ENCODE assay signal across 40 cellular contexts in genomic region chr6:5906842-5907241, GRCh38.
"Had no signal": no experiment of that assay in that cellular context is flagged by ENCODE, and none has a peak within 500 bp of the region (broad histone marks: within the 10 kb centered on the region; RNA-seq: fewer than 3 reads in every experiment).

No MANE protein-coding gene starts in this region.

- H3K4me3 Mint-ChIP-seq: activated naive CD4-positive, alpha-beta T cell treated with anti-CD3 and anti-CD28 coated beads for 36 hours; activated naive CD4-positive, alpha-beta T cell treated with anti-CD3 and anti-CD28 coated beads, Interleukin-2, amount 10 ng/mL, durations not matched to agents 7 days and 5 days; activated naive CD4-positive, alpha-beta T cell treated with anti-CD3 and anti-CD28 coated beads, Interleukin-2, amount 50 U/mL, for 24 hours; activated naive CD8-positive, alpha-beta T cell; activated naive CD8-positive, alpha-beta T cell treated with anti-CD3 and anti-CD28 coated beads for 36 hours; activated naive CD8-positive, alpha-beta T cell treated with anti-CD3 and anti-CD28 coated beads, Interleukin-2, amount 10 ng/mL, durations not matched to agents 7 days and 5 days; activated naive CD8-positive, alpha-beta T cell treated with anti-CD3 and anti-CD28 coated beads, Interleukin-2, amount 50 U/mL, for 24 hours; activated T-cell treated with anti-CD3 and anti-CD28 coated beads, Interleukin-2, amount 50 U/mL, for 24 hours; activated T-cell treated with anti-CD3 and anti-CD28 coated beads, Interleukin-2, amount 50 U/mL, for 4 hours; activated T-cell treated with anti-CD3 and anti-CD28 coated beads, Interleukin-2, amount 50 U/mL, for 72 hours; activated T-helper 1 cell treated with anti-CD3 and anti-CD28 coated beads, Interleukin-12 subunit alpha, Interleukin-12 subunit beta, Interleukin-2, Interleukin-4 antibody, amounts not matched to agents 30 ng/mL and 10 ng/mL and 1 ng/mL, durations not matched to agents 14 hours and 24 hours and 36 hours; activated T-helper 17 cell treated with anti-CD3 and anti-CD28 coated beads, Interleukin-2, amount 50 U/mL, for 72 hours; brain; central memory CD8-positive, alpha-beta T cell had no signal

- ATAC-seq: activated naive CD4-positive, alpha-beta T cell treated with anti-CD3 and anti-CD28 coated beads, Interleukin-2, amount 50 U/mL, for 72 hours; activated naive CD8-positive, alpha-beta T cell treated with anti-CD3 and anti-CD28 coated beads, Interleukin-2, amount 50 U/mL, for 24 hours; activated T-cell treated with anti-CD3 and anti-CD28 coated beads, Interleukin-2, amount 50 U/mL, for 4 hours; activated T-cell treated with anti-CD3 and anti-CD28 coated beads, Interleukin-2, amount 50 U/mL, for 72 hours; activated T-helper 17 cell treated with anti-CD3 and anti-CD28 coated beads, Interleukin-2, amount 50 U/mL, for 72 hours; body of pancreas had no signal

- H3K36me3 Mint-ChIP-seq: activated naive CD4-positive, alpha-beta T cell treated with anti-CD3 and anti-CD28 coated beads, Interleukin-2, amount 10 ng/mL, durations not matched to agents 7 days and 5 days; activated naive CD4-positive, alpha-beta T cell treated with anti-CD3 and anti-CD28 coated beads, Interleukin-2, amount 50 U/mL, for 72 hours; activated naive CD8-positive, alpha-beta T cell treated with anti-CD3 and anti-CD28 coated beads for 36 hours; activated naive CD8-positive, alpha-beta T cell treated with anti-CD3 and anti-CD28 coated beads, Interleukin-2, amount 10 ng/mL, durations not matched to agents 7 days and 5 days; brain had no signal

- H3K27me3 ChIP-seq: adrenal gland, ascending aorta, body of pancreas, brain microvascular endothelial cell, breast epithelium, cardiac muscle cell had no signal

- H3K9me3 Mint-ChIP-seq: activated naive CD4-positive, alpha-beta T cell treated with anti-CD3 and anti-CD28 coated beads for 36 hours; activated naive CD4-positive, alpha-beta T cell treated with anti-CD3 and anti-CD28 coated beads, Interleukin-2, amount 10 ng/mL, durations not matched to agents 7 days and 5 days; activated naive CD4-positive, alpha-beta T cell treated with anti-CD3 and anti-CD28 coated beads, Interleukin-2, amount 50 U/mL, for 24 hours; activated naive CD4-positive, alpha-beta T cell treated with anti-CD3 and anti-CD28 coated beads, Interleukin-2, amount 50 U/mL, for 72 hours; activated naive CD8-positive, alpha-beta T cell treated with anti-CD3 and anti-CD28 coated beads for 36 hours; activated naive CD8-positive, alpha-beta T cell treated with anti-CD3 and anti-CD28 coated beads, Interleukin-2, amount 10 ng/mL, durations not matched to agents 7 days and 5 days; activated T-cell treated with anti-CD3 and anti-CD28 coated beads, Interleukin-2, amount 50 U/mL, for 24 hours; activated T-cell treated with anti-CD3 and anti-CD28 coated beads, Interleukin-2, amount 50 U/mL, for 4 hours; activated T-helper 1 cell treated with anti-CD3 and anti-CD28 coated beads, Interleukin-12 subunit alpha, Interleukin-12 subunit beta, Interleukin-2, Interleukin-4 antibody, amounts not matched to agents 30 ng/mL and 10 ng/mL and 1 ng/mL, durations not matched to agents 14 hours and 24 hours and 36 hours; activated T-helper 17 cell treated with anti-CD3 and anti-CD28 coated beads, Interleukin-2, amount 50 U/mL, for 72 hours; activated T-helper 2 cell treated with anti-CD3 and anti-CD28 coated beads, Interferon-gamma antibody, Interleukin-2, Interleukin-4, amounts not matched to agents 10 μg/mL and 5 μg/mL and 100 μg/mL, durations not matched to agents 14 hours and 24 hours and 36 hours; central memory CD8-positive, alpha-beta T cell had no signal

- DNase-seq: activated effector memory CD4-positive, alpha-beta T cell treated with anti-CD3 and anti-CD28 coated beads, Interleukin-2, amount 50 U/mL, for 16 hours; activated effector memory CD4-positive, alpha-beta T cell treated with Interleukin-2 at 50 U/mL for 16 hours; activated gamma-delta T cell; activated gamma-delta T cell treated with Interleukin-2 at 50 U/mL for 16 hours; activated naive CD4-positive, alpha-beta T cell; activated naive CD4-positive, alpha-beta T cell treated with anti-CD3 and anti-CD28 coated beads for 36 hours; activated naive CD4-positive, alpha-beta T cell treated with anti-CD3 and anti-CD28 coated beads, Interleukin-2, amount 10 ng/mL, durations not matched to agents 7 days and 5 days; activated naive CD4-positive, alpha-beta T cell treated with anti-CD3 and anti-CD28 coated beads, Interleukin-2, amount 50 U/mL, for 16 hours; activated naive CD4-positive, alpha-beta T cell treated with Interleukin-2 at 50 U/mL for 16 hours; activated naive CD8-positive, alpha-beta T cell treated with anti-CD3 and anti-CD28 coated beads for 36 hours; activated naive CD8-positive, alpha-beta T cell treated with anti-CD3 and anti-CD28 coated beads, Interleukin-2, amount 10 ng/mL, durations not matched to agents 7 days and 5 days; activated naive CD8-positive, alpha-beta T cell treated with anti-CD3 and anti-CD28 coated beads, Interleukin-2, amount 50 U/mL, for 24 hours; activated T-cell treated with anti-CD3 and anti-CD28 coated beads, Interleukin-2, amount 50 U/mL, for 1 hour; activated T-cell treated with anti-CD3 and anti-CD28 coated beads, Interleukin-2, amount 50 U/mL, for 24 hours; activated T-cell treated with anti-CD3 and anti-CD28 coated beads, Interleukin-2, amount 50 U/mL, for 4 hours; activated T-cell treated with anti-CD3 and anti-CD28 coated beads, Interleukin-2, amount 50 U/mL, for 48 hours; activated T-cell treated with anti-CD3 and anti-CD28 coated beads, Interleukin-2, amount 50 U/mL, for 72 hours; adrenal gland; amniotic stem cell; amygdala; anterior cingulate cortex; aorta; body of pancreas; brain microvascular endothelial cell; caudate nucleus; central memory CD4-positive, alpha-beta T cell; cerebellar nuclear complex had no signal

- H3K4me1 ChIP-seq: body of pancreas, breast epithelium had no signal

- H3K27me3 Mint-ChIP-seq: activated naive CD4-positive, alpha-beta T cell treated with anti-CD3 and anti-CD28 coated beads, Interleukin-2, amount 50 U/mL, for 24 hours; activated naive CD8-positive, alpha-beta T cell; activated naive CD8-positive, alpha-beta T cell treated with anti-CD3 and anti-CD28 coated beads for 36 hours; activated naive CD8-positive, alpha-beta T cell treated with anti-CD3 and anti-CD28 coated beads, Interleukin-2, amount 10 ng/mL, durations not matched to agents 7 days and 5 days; activated naive CD8-positive, alpha-beta T cell treated with anti-CD3 and anti-CD28 coated beads, Interleukin-2, amount 50 U/mL, for 24 hours; activated T-cell treated with anti-CD3 and anti-CD28 coated beads, Interleukin-2, amount 50 U/mL, for 24 hours; activated T-helper 17 cell treated with anti-CD3 and anti-CD28 coated beads, Interleukin-2, amount 50 U/mL, for 72 hours; central memory CD8-positive, alpha-beta T cell had no signal

- FAIRE-seq: astrocyte, bronchial epithelial cell had no signal

- H3K27ac Mint-ChIP-seq: activated naive CD4-positive, alpha-beta T cell treated with anti-CD3 and anti-CD28 coated beads for 36 hours; activated naive CD4-positive, alpha-beta T cell treated with anti-CD3 and anti-CD28 coated beads, Interleukin-2, amount 10 ng/mL, durations not matched to agents 7 days and 5 days; activated naive CD4-positive, alpha-beta T cell treated with anti-CD3 and anti-CD28 coated beads, Interleukin-2, amount 50 U/mL, for 24 hours; activated naive CD8-positive, alpha-beta T cell; activated naive CD8-positive, alpha-beta T cell treated with anti-CD3 and anti-CD28 coated beads for 36 hours; activated naive CD8-positive, alpha-beta T cell treated with anti-CD3 and anti-CD28 coated beads, Interleukin-2, amount 10 ng/mL, durations not matched to agents 7 days and 5 days; activated naive CD8-positive, alpha-beta T cell treated with anti-CD3 and anti-CD28 coated beads, Interleukin-2, amount 50 U/mL, for 24 hours; activated T-cell treated with anti-CD3 and anti-CD28 coated beads, Interleukin-2, amount 50 U/mL, for 24 hours; activated T-cell treated with anti-CD3 and anti-CD28 coated beads, Interleukin-2, amount 50 U/mL, for 72 hours; activated T-helper 1 cell treated with anti-CD3 and anti-CD28 coated beads, Interleukin-12 subunit alpha, Interleukin-12 subunit beta, Interleukin-2, Interleukin-4 antibody, amounts not matched to agents 30 ng/mL and 10 ng/mL and 1 ng/mL, durations not matched to agents 14 hours and 24 hours and 36 hours; activated T-helper 17 cell treated with anti-CD3 and anti-CD28 coated beads, Interleukin-2, amount 50 U/mL, for 72 hours; activated T-helper 2 cell treated with anti-CD3 and anti-CD28 coated beads, Interferon-gamma antibody, Interleukin-2, Interleukin-4, amounts not matched to agents 10 μg/mL and 5 μg/mL and 100 μg/mL, durations not matched to agents 14 hours and 24 hours and 36 hours had no signal

- H3K27ac ChIP-seq: adrenal gland, ascending aorta, body of pancreas, brain microvascular endothelial cell, cardiac muscle cell had no signal

- H3K36me3 ChIP-seq: adrenal gland, ascending aorta, brain microvascular endothelial cell, breast epithelium, cardiac muscle cell had no signal

- H3K4me1 Mint-ChIP-seq: activated naive CD4-positive, alpha-beta T cell treated with anti-CD3 and anti-CD28 coated beads, Interleukin-2, amount 10 ng/mL, durations not matched to agents 7 days and 5 days; activated naive CD8-positive, alpha-beta T cell treated with anti-CD3 and anti-CD28 coated beads for 36 hours; activated naive CD8-positive, alpha-beta T cell treated with anti-CD3 and anti-CD28 coated beads, Interleukin-2, amount 10 ng/mL, durations not matched to agents 7 days and 5 days; activated naive CD8-positive, alpha-beta T cell treated with anti-CD3 and anti-CD28 coated beads, Interleukin-2, amount 50 U/mL, for 24 hours; activated T-helper 17 cell treated with anti-CD3 and anti-CD28 coated beads, Interleukin-2, amount 50 U/mL, for 72 hours; central memory CD8-positive, alpha-beta T cell had no signal

- H3K9me3 ChIP-seq: adrenal gland, ascending aorta, body of pancreas, breast epithelium had no signal

- H3K4me3 ChIP-seq: adrenal gland, ascending aorta, body of pancreas, breast epithelium, cardiac muscle cell had no signal
